ENCODE assay signal across 1 cellular context in the genomic region with DNA sequence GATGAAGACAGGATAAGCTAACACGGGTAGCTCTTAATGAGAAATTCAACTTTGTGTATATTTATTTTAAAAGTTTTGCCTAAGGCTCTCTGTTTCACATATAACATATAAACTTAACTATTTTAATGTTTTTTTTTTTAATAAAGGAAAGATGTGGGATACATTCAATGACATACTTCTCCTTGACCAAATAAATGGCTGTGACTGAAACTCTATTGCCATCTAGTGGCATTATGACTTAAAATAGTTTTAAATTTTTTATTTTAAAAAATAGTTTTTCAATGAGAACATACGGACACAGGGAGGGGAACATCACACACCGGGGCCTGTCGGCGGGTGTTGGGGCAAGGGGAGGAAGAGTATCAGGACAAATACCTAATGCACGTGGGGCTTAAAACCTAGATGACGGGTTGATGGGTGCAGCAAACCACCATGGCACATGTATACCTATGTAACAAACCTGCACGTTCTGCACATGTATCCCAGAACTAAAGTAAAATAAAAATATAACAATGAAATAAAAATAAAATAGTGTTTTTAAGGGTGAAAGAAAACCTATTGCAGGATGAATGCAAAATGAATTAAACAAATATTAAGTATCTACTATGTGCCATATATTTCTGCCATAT.
TF ChIP-seq lines count a peak whose summit lies in the region.

No MANE protein-coding gene starts in this region.

TF ChIP-seq in GM23338, 12 proteins besides CTCF, POLR2A, EP300 and RAD21 (continued from another document):
- no peak for TF ChIP-seq ZNF462 (CRISPR knock-in tag; IDR thresholded peaks at IDR 0.05)
- no peak for TF ChIP-seq NANOG (IDR thresholded peaks at IDR 0.05; ENCODE audit: borderline replicate concordance)
- TF ChIP-seq CREB1 (CRISPR knock-in tag; IDR thresholded peaks at IDR 0.05; ENCODE audit: low read depth) = no peak
- no peak for TF ChIP-seq ZNF331 (CRISPR knock-in tag; IDR thresholded peaks at IDR 0.05; ENCODE audit: low read depth)
- no peak for TF ChIP-seq EZH2phosphoT487 (IDR thresholded peaks at IDR 0.05; ENCODE audit: unreplicated experiment)
- TF ChIP-seq, protein P1, sequence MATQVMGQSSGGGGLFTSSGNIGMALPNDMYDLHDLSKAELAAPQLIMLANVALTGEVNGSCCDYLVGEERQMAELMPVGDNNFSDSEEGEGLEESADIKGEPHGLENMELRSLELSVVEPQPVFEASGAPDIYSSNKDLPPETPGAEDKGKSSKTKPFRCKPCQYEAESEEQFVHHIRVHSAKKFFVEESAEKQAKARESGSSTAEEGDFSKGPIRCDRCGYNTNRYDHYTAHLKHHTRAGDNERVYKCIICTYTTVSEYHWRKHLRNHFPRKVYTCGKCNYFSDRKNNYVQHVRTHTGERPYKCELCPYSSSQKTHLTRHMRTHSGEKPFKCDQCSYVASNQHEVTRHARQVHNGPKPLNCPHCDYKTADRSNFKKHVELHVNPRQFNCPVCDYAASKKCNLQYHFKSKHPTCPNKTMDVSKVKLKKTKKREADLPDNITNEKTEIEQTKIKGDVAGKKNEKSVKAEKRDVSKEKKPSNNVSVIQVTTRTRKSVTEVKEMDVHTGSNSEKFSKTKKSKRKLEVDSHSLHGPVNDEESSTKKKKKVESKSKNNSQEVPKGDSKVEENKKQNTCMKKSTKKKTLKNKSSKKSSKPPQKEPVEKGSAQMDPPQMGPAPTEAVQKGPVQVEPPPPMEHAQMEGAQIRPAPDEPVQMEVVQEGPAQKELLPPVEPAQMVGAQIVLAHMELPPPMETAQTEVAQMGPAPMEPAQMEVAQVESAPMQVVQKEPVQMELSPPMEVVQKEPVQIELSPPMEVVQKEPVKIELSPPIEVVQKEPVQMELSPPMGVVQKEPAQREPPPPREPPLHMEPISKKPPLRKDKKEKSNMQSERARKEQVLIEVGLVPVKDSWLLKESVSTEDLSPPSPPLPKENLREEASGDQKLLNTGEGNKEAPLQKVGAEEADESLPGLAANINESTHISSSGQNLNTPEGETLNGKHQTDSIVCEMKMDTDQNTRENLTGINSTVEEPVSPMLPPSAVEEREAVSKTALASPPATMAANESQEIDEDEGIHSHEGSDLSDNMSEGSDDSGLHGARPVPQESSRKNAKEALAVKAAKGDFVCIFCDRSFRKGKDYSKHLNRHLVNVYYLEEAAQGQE (IDR thresholded peaks at IDR 0.05; ENCODE audit: unreplicated experiment) = no peak
